ENCODE assay signal across 9 cellular contexts in genomic region chr1:177800386-177801058, GRCh38.
DNase-seq lines count a peak whose midpoint lies in the region; ATAC-seq and FAIRE-seq lines count a peak whose summit lies in the region.
"Had no signal": no experiment of that assay in that cellular context is flagged by ENCODE, and none has a peak within 500 bp of the region (broad histone marks: within the 10 kb centered on the region; RNA-seq: fewer than 3 reads in every experiment).

No MANE protein-coding gene starts in this region.

- DNase-seq in DMS153 (lab: John Stamatoyannopoulos, UW): peak; percentile 46
- no peak for DNase-seq in DMS153 treated with DMSO at 0.1 percent for 48 hours (lab: John Stamatoyannopoulos, UW; ENCODE audit: unreplicated experiment)
- peak; percentile 35 for DNase-seq in RCC 7860 (ENCODE audit: low spot score)
- DNase-seq in skeletal muscle cell (ENCODE audit: low read depth): peak; percentile 34
- no peak for DNase-seq in GM19239 (ENCODE audit: insufficient read length, low spot score)
- no peak for DNase-seq in amniotic stem cell (lab: John Stamatoyannopoulos, UW)

- FAIRE-seq in RCC 7860 (lab: Jason Lieb, UNC) (no peak), GM19239 (lab: Jason Lieb, UNC) (no peak)

- H3K4me3 ChIP-seq in skeletal muscle cell (ENCODE audit: low read depth, low read length): no peak overlapping the region
- H3K4me3 ChIP-seq: neural progenitor cell had no signal

- ATAC-seq in HG03135 (IDR thresholded peaks at IDR 0.05; ENCODE audit: unreplicated experiment) (peak; percentile 75), GM21515 (IDR thresholded peaks at IDR 0.05; ENCODE audit: unreplicated experiment) (no peak)

Comparison
In these comparisons a context has a peak if more than half of its experiments do, and no peak if none do; other contexts are left out.
1. DNase-seq: peak in DMS153 (single experiment), RCC 7860 (single experiment) and skeletal muscle cell (single experiment); none in DMS153 treated with DMSO at 0.1 percent for 48 hours (single experiment), GM19239 (single experiment) and amniotic stem cell (single experiment).